ENCODE assay signal across 1 cellular context in genomic region chr6:115370202-115370601, GRCh38.
TF ChIP-seq lines count a peak whose summit lies in the region.

No MANE protein-coding gene starts in this region.

TF ChIP-seq in WTC11, 78 proteins besides CTCF, POLR2A, EP300 and RAD21 (continued from another document):
- TF ChIP-seq, protein P1, sequence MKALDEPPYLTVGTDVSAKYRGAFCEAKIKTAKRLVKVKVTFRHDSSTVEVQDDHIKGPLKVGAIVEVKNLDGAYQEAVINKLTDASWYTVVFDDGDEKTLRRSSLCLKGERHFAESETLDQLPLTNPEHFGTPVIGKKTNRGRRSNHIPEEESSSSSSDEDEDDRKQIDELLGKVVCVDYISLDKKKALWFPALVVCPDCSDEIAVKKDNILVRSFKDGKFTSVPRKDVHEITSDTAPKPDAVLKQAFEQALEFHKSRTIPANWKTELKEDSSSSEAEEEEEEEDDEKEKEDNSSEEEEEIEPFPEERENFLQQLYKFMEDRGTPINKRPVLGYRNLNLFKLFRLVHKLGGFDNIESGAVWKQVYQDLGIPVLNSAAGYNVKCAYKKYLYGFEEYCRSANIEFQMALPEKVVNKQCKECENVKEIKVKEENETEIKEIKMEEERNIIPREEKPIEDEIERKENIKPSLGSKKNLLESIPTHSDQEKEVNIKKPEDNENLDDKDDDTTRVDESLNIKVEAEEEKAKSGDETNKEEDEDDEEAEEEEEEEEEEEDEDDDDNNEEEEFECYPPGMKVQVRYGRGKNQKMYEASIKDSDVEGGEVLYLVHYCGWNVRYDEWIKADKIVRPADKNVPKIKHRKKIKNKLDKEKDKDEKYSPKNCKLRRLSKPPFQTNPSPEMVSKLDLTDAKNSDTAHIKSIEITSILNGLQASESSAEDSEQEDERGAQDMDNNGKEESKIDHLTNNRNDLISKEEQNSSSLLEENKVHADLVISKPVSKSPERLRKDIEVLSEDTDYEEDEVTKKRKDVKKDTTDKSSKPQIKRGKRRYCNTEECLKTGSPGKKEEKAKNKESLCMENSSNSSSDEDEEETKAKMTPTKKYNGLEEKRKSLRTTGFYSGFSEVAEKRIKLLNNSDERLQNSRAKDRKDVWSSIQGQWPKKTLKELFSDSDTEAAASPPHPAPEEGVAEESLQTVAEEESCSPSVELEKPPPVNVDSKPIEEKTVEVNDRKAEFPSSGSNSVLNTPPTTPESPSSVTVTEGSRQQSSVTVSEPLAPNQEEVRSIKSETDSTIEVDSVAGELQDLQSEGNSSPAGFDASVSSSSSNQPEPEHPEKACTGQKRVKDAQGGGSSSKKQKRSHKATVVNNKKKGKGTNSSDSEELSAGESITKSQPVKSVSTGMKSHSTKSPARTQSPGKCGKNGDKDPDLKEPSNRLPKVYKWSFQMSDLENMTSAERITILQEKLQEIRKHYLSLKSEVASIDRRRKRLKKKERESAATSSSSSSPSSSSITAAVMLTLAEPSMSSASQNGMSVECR (CRISPR knock-in tag; IDR thresholded peaks at IDR 0.05; ENCODE audit: borderline replicate concordance): no peak
- TF ChIP-seq ZMAT4 (CRISPR knock-in tag; IDR thresholded peaks at IDR 0.05) (no peak), OVOL2 (CRISPR knock-in tag; IDR thresholded peaks at IDR 0.05; ENCODE audit: borderline replicate concordance) (no peak), SMAD3 (CRISPR knock-in tag; IDR thresholded peaks at IDR 0.05; ENCODE audit: borderline replicate concordance) (no peak), ZNF671 (CRISPR knock-in tag; IDR thresholded peaks at IDR 0.05) (no peak), E2F4 (CRISPR knock-in tag; IDR thresholded peaks at IDR 0.05; ENCODE audit: borderline replicate concordance, low read depth) (no peak), CBFB (CRISPR knock-in tag; IDR thresholded peaks at IDR 0.05; ENCODE audit: low read depth) (no peak), ZNF416 (CRISPR knock-in tag; IDR thresholded peaks at IDR 0.05) (no peak), ZNF532 (CRISPR knock-in tag; IDR thresholded peaks at IDR 0.05; ENCODE audit: borderline replicate concordance) (no peak), RORB (CRISPR knock-in tag; IDR thresholded peaks at IDR 0.05) (no peak), ZNF232 (CRISPR knock-in tag; IDR thresholded peaks at IDR 0.05) (no peak), ZBTB21 (CRISPR knock-in tag; IDR thresholded peaks at IDR 0.05; ENCODE audit: borderline replicate concordance) (no peak), MYBL2 (CRISPR knock-in tag; IDR thresholded peaks at IDR 0.05) (no peak)
- TF ChIP-seq, protein P2, sequence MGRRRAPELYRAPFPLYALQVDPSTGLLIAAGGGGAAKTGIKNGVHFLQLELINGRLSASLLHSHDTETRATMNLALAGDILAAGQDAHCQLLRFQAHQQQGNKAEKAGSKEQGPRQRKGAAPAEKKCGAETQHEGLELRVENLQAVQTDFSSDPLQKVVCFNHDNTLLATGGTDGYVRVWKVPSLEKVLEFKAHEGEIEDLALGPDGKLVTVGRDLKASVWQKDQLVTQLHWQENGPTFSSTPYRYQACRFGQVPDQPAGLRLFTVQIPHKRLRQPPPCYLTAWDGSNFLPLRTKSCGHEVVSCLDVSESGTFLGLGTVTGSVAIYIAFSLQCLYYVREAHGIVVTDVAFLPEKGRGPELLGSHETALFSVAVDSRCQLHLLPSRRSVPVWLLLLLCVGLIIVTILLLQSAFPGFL (CRISPR knock-in tag; IDR thresholded peaks at IDR 0.05; ENCODE audit: borderline replicate concordance): no peak
- TF ChIP-seq, protein P3, sequence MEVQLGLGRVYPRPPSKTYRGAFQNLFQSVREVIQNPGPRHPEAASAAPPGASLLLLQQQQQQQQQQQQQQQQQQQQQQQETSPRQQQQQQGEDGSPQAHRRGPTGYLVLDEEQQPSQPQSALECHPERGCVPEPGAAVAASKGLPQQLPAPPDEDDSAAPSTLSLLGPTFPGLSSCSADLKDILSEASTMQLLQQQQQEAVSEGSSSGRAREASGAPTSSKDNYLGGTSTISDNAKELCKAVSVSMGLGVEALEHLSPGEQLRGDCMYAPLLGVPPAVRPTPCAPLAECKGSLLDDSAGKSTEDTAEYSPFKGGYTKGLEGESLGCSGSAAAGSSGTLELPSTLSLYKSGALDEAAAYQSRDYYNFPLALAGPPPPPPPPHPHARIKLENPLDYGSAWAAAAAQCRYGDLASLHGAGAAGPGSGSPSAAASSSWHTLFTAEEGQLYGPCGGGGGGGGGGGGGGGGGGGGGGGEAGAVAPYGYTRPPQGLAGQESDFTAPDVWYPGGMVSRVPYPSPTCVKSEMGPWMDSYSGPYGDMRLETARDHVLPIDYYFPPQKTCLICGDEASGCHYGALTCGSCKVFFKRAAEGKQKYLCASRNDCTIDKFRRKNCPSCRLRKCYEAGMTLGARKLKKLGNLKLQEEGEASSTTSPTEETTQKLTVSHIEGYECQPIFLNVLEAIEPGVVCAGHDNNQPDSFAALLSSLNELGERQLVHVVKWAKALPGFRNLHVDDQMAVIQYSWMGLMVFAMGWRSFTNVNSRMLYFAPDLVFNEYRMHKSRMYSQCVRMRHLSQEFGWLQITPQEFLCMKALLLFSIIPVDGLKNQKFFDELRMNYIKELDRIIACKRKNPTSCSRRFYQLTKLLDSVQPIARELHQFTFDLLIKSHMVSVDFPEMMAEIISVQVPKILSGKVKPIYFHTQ (CRISPR knock-in tag; IDR thresholded peaks at IDR 0.05): no peak
